ENCODE assay signal across 8 cellular contexts in genomic region chr7:44607141-44608068, GRCh38. TPM values are rescaled to one million over a fixed set of nuclear protein-coding genes. Genes with fewer than 3 reads are reported as not detected.
A peak's percentile ranks its signal among the peaks of the same experiment; 100 is the strongest.
DNase-seq lines count a peak whose midpoint lies in the region; ATAC-seq, FAIRE-seq and TF ChIP-seq lines count a peak whose summit lies in the region.

No MANE protein-coding gene starts in this region.

- no peaks in the 10 kb centered on the region for H3K36me3 ChIP-seq in H7 (replicated peaks; ENCODE audit: control insufficient read depth, insufficient read depth, low read length)

- peak; percentile 25 for ATAC-seq in foreskin keratinocyte
- no peak for ATAC-seq in HG03135 (IDR thresholded peaks at IDR 0.05; ENCODE audit: unreplicated experiment)

- peak overlapping the region; percentile 83 for H3K4me3 ChIP-seq in H7 (ENCODE audit: insufficient read depth, low read depth, low read length)
- H3K4me3 ChIP-seq in skin epidermis: peak overlapping the region; percentile 58 to 88 (median 70)

- H3K4me1 ChIP-seq in foreskin keratinocyte: no peaks in the 10 kb centered on the region

- no peak for FAIRE-seq in HTR-8/SVneo (lab: Jason Lieb, UNC)

- no peak for TF ChIP-seq CTCF in foreskin keratinocyte (conservative IDR thresholded peaks at IDR 0.05)

- H3K27me3 ChIP-seq in H7 (ENCODE audit: control insufficient read depth, insufficient read depth, low read length) (no peaks in the 10 kb centered on the region), foreskin keratinocyte (no peaks in the 10 kb centered on the region)

- peak overlapping the region; percentile 95 for H3K27ac ChIP-seq in foreskin keratinocyte
- H3K27ac ChIP-seq in skin epidermis: peak overlapping the region; percentile 73 to 99 (median 94)

- peak; percentile 50 for DNase-seq in H7
- DNase-seq in SK-N-DZ (ENCODE audit: low spot score): peak; percentile 37
- DNase-seq in foreskin keratinocyte: no peak
- no peak for DNase-seq in activated CD4-positive, CD25-positive, alpha-beta regulatory T cell (lab: John Stamatoyannopoulos, UW)
- DNase-seq in HTR-8/SVneo (ENCODE audit: insufficient read length, low spot score): no peak
- DNase-seq in cerebellar nuclear complex (lab: John Stamatoyannopoulos, UW): no peak

RNA-seq across cellular contexts. Expression of gene OGDH, which starts 1.0 kb away (rescaled TPM):
- 63.1 and 71.3 TPM in 2 replicates for total RNA-seq in H7 (2014; rRNA removed; shearing (Covaris generic))
- polyA plus RNA-seq in SK-N-DZ (2014; cell fraction: cytosol; rRNA removed): 28.8 and 29.1 TPM in 2 replicates
- 23.4 and 36.2 TPM in 2 replicates for polyA plus RNA-seq in SK-N-DZ (2014; cell fraction: nucleus; rRNA removed)
- total RNA-seq in foreskin keratinocyte: 68.7 and 82.4 TPM in 2 replicates
- polyA plus RNA-seq in foreskin keratinocyte: 37.6 and 46.4 TPM in 2 replicates

RNA-seq across cellular contexts. Expression of gene TMED4, which starts 25.4 kb away (rescaled TPM):
- total RNA-seq in H7 (2014; rRNA removed; shearing (Covaris generic)): 94.4 and 114 TPM in 2 replicates
- polyA plus RNA-seq in SK-N-DZ (2014; cell fraction: cytosol; rRNA removed): 169 and 208 TPM in 2 replicates
- 143 TPM in 2 replicates for polyA plus RNA-seq in SK-N-DZ (2014; cell fraction: nucleus; rRNA removed)
- total RNA-seq in foreskin keratinocyte: 42.4 and 43.9 TPM in 2 replicates
- 29.1 and 31.2 TPM in 2 replicates for polyA plus RNA-seq in foreskin keratinocyte

RNA-seq across cellular contexts. Expression of gene DDX56, which starts 33.7 kb away (rescaled TPM):
- total RNA-seq in H7 (2014; rRNA removed; shearing (Covaris generic)): 81.2 and 93.4 TPM in 2 replicates
- 93.1 and 95.4 TPM in 2 replicates for polyA plus RNA-seq in SK-N-DZ (2014; cell fraction: cytosol; rRNA removed)
- 172 and 224 TPM in 2 replicates for polyA plus RNA-seq in SK-N-DZ (2014; cell fraction: nucleus; rRNA removed)
- total RNA-seq in foreskin keratinocyte: 96.1 and 97.2 TPM in 2 replicates
- 91.2 and 93.8 TPM in 2 replicates for polyA plus RNA-seq in foreskin keratinocyte

Comparison
In these comparisons a context has a peak if more than half of its experiments do, and no peak if none do; other contexts are left out.
1. DNase-seq: peak in H7 (single experiment) and SK-N-DZ (single experiment); none in foreskin keratinocyte (0 of 2), activated CD4-positive, CD25-positive, alpha-beta regulatory T cell (0 of 4), HTR-8/SVneo (single experiment) and cerebellar nuclear complex (0 of 2).